In genomic region chr7:88789480-88790064, GRCh38 we compare ENCODE assay signal across 9 cellular contexts. TPM values are rescaled to one million over a fixed set of nuclear protein-coding genes. Genes with fewer than 3 reads are reported as not detected.
A peak's percentile ranks its signal among the peaks of the same experiment; 100 is the strongest.
DNase-seq lines count a peak whose midpoint lies in the region; ATAC-seq and TF ChIP-seq lines count a peak whose summit lies in the region.
"Had no signal": no experiment of that assay in that cellular context is flagged by ENCODE, and none has a peak within 500 bp of the region (broad histone marks: within the 10 kb centered on the region; RNA-seq: fewer than 3 reads in every experiment).

No MANE protein-coding gene starts in this region.

- no peaks in the 10 kb centered on the region for H3K9me3 Mint-ChIP-seq in brain
- H3K9me3 Mint-ChIP-seq in nephron progenitor cell = no peaks in the 10 kb centered on the region
- H3K9me3 Mint-ChIP-seq in stimulated activated effector memory CD8-positive, alpha-beta T cell treated with anti-CD3 and anti-CD28 coated beads, Interleukin-12 subunit alpha, Interleukin-12 subunit beta, amount 100 ng/mL, for 72 hours = peaks cover 6% of the 10 kb centered on the region
- H3K9me3 Mint-ChIP-seq in activated naive CD4-positive, alpha-beta T cell treated with anti-CD3 and anti-CD28 coated beads for 36 hours = no peaks in the 10 kb centered on the region
- H3K9me3 Mint-ChIP-seq: activated B cell treated with CpG ODN at 0.5 μM for 24 hours had no signal

- no peak overlapping the region for H3K27ac ChIP-seq in KMS-11

- H3K4me3 Mint-ChIP-seq in brain = no peak overlapping the region
- H3K4me3 Mint-ChIP-seq in nephron progenitor cell = no peak overlapping the region
- H3K4me3 Mint-ChIP-seq in stimulated activated effector memory CD8-positive, alpha-beta T cell treated with anti-CD3 and anti-CD28 coated beads, Interleukin-12 subunit alpha, Interleukin-12 subunit beta, amount 100 ng/mL, for 72 hours = no peak overlapping the region
- H3K4me3 Mint-ChIP-seq in activated naive CD4-positive, alpha-beta T cell treated with anti-CD3 and anti-CD28 coated beads for 36 hours = no peak overlapping the region
- H3K4me3 Mint-ChIP-seq: activated B cell treated with CpG ODN at 0.5 μM for 24 hours had no signal

- no peak overlapping the region for H3K27ac Mint-ChIP-seq in brain
- H3K27ac Mint-ChIP-seq in nephron progenitor cell = no peak overlapping the region
- no peak overlapping the region for H3K27ac Mint-ChIP-seq in stimulated activated effector memory CD8-positive, alpha-beta T cell treated with anti-CD3 and anti-CD28 coated beads, Interleukin-12 subunit alpha, Interleukin-12 subunit beta, amount 100 ng/mL, for 72 hours
- no peak overlapping the region for H3K27ac Mint-ChIP-seq in activated naive CD4-positive, alpha-beta T cell treated with anti-CD3 and anti-CD28 coated beads for 36 hours
- H3K27ac Mint-ChIP-seq: activated B cell treated with CpG ODN at 0.5 μM for 24 hours had no signal

- H3K36me3 Mint-ChIP-seq in brain (no peaks in the 10 kb centered on the region), nephron progenitor cell (ENCODE audit: low read depth) (no peaks in the 10 kb centered on the region)
- no peaks in the 10 kb centered on the region for H3K36me3 Mint-ChIP-seq in stimulated activated effector memory CD8-positive, alpha-beta T cell treated with anti-CD3 and anti-CD28 coated beads, Interleukin-12 subunit alpha, Interleukin-12 subunit beta, amount 100 ng/mL, for 72 hours
- no peaks in the 10 kb centered on the region for H3K36me3 Mint-ChIP-seq in activated naive CD4-positive, alpha-beta T cell treated with anti-CD3 and anti-CD28 coated beads for 36 hours (ENCODE audit: low read depth)

- CTCF ChIA-PET in activated naive CD4-positive, alpha-beta T cell treated with anti-CD3 and anti-CD28 coated beads for 36 hours (lab: Charles Lee) = interaction anchor here (2.0 kb wide), 1 partner anchor 833 kb away, joined by 14 read pairs; no protein-coding TSS in a partner anchor

- intact Hi-C loops in activated naive CD4-positive, alpha-beta T cell treated with anti-CD3 and anti-CD28 coated beads for 36 hours (cut with micrococcal nuclease) = loop anchor here (1.0 to 10.0 kb wide), 4 partner anchors 834 to 1638 kb away; no protein-coding TSS in a partner anchor

- peak; percentile 3 for DNase-seq in NCI-H345 treated with DMSO at 0.1 percent for 48 hours (lab: John Stamatoyannopoulos, UW; ENCODE audit: unreplicated experiment)
- DNase-seq in NCI-H345 (lab: John Stamatoyannopoulos, UW) = no peak
- DNase-seq in nephron progenitor cell = no peak
- no peak for DNase-seq in stimulated activated effector memory CD8-positive, alpha-beta T cell treated with anti-CD3 and anti-CD28 coated beads, Interleukin-12 subunit alpha, Interleukin-12 subunit beta, amount 100 ng/mL, for 72 hours (ENCODE audit: low spot score in 2 of 2)
- DNase-seq in activated naive CD4-positive, alpha-beta T cell treated with anti-CD3 and anti-CD28 coated beads for 36 hours = no peak
- DNase-seq: activated B cell treated with CpG ODN at 0.5 μM for 24 hours had no signal

- H3K4me1 ChIP-seq in KMS-11 (ENCODE audit: low read depth, poor library complexity, severe bottlenecking) = no peaks in the 10 kb centered on the region

- no peak overlapping the region for H3K9ac ChIP-seq in KMS-11

- H3K4me3 ChIP-seq in KMS-11 (IDR thresholded peaks at IDR 0.05; ENCODE audit: insufficient read depth, low read depth, low read length) = no peak overlapping the region

- H2AFZ ChIP-seq in KMS-11 (ENCODE audit: low read depth) = no peak overlapping the region

- H3K27me3 ChIP-seq in KMS-11 (ENCODE audit: insufficient read depth, low read depth) = no peaks in the 10 kb centered on the region

- H3K36me3 ChIP-seq in KMS-11 (ENCODE audit: insufficient read depth) = no peaks in the 10 kb centered on the region

- no peak overlapping the region for H3K4me2 ChIP-seq in KMS-11

- ATAC-seq in stimulated activated effector memory CD8-positive, alpha-beta T cell treated with anti-CD3 and anti-CD28 coated beads, Interleukin-12 subunit alpha, Interleukin-12 subunit beta, amount 100 ng/mL, for 72 hours = no peak
- ATAC-seq in GM19463 (IDR thresholded peaks at IDR 0.05; ENCODE audit: unreplicated experiment) = no peak

- TF ChIP-seq CTCF in KMS-11 (conservative IDR thresholded peaks at IDR 0.05; ENCODE audit: low read depth, low read length) = peak; percentile 84
- peak; percentile 59 to 80 for TF ChIP-seq CTCF in brain (conservative IDR thresholded peaks at IDR 0.05)
- TF ChIP-seq CTCF in nephron progenitor cell (IDR thresholded peaks at IDR 0.05) = peak; percentile 52

- H3K27me3 Mint-ChIP-seq in brain (peaks cover 2% of the 10 kb centered on the region), nephron progenitor cell (ENCODE audit: low read depth, poor library complexity) (no peaks in the 10 kb centered on the region)
- no peaks in the 10 kb centered on the region for H3K27me3 Mint-ChIP-seq in activated naive CD4-positive, alpha-beta T cell treated with anti-CD3 and anti-CD28 coated beads for 36 hours (ENCODE audit: low read depth)
- H3K27me3 Mint-ChIP-seq: activated B cell treated with CpG ODN at 0.5 μM for 24 hours had no signal

- no peaks in the 10 kb centered on the region for H3K79me2 ChIP-seq in KMS-11 (ENCODE audit: insufficient read depth, low read depth)

- no peaks in the 10 kb centered on the region for H4K20me1 ChIP-seq in KMS-11 (ENCODE audit: insufficient read depth)

- H3K4me1 Mint-ChIP-seq in brain (no peaks in the 10 kb centered on the region), nephron progenitor cell (no peaks in the 10 kb centered on the region)
- no peaks in the 10 kb centered on the region for H3K4me1 Mint-ChIP-seq in stimulated activated effector memory CD8-positive, alpha-beta T cell treated with anti-CD3 and anti-CD28 coated beads, Interleukin-12 subunit alpha, Interleukin-12 subunit beta, amount 100 ng/mL, for 72 hours
- no peaks in the 10 kb centered on the region for H3K4me1 Mint-ChIP-seq in activated naive CD4-positive, alpha-beta T cell treated with anti-CD3 and anti-CD28 coated beads for 36 hours (ENCODE audit: low read depth)
- H3K4me1 Mint-ChIP-seq: activated B cell treated with CpG ODN at 0.5 μM for 24 hours had no signal

RNA-seq across cellular contexts. Expression of gene TEX47, which starts 6.0 kb away (rescaled TPM):
- polyA plus RNA-seq in brain (ENCODE audit: insufficient read depth, low read depth, low replicate concordance) = not detected
- total RNA-seq in activated naive CD4-positive, alpha-beta T cell treated with anti-CD3 and anti-CD28 coated beads for 36 hours = not detected
- total RNA-seq: activated B cell treated with CpG ODN at 0.5 μM for 24 hours had no signal

RNA-seq across cellular contexts. Expression of gene ZNF804B, which starts 30.1 kb away (rescaled TPM):
- not detected for polyA plus RNA-seq in brain (ENCODE audit: insufficient read depth, low read depth, low replicate concordance)
- not detected for total RNA-seq in activated naive CD4-positive, alpha-beta T cell treated with anti-CD3 and anti-CD28 coated beads for 36 hours
- total RNA-seq: activated B cell treated with CpG ODN at 0.5 μM for 24 hours had no signal
